In genomic region chr3:185733980-185734724, GRCh38 we compare ENCODE assay signal across 9 cellular contexts.
DNase-seq lines count a peak whose midpoint lies in the region; ATAC-seq and TF ChIP-seq lines count a peak whose summit lies in the region.
"Had no signal": no experiment of that assay in that cellular context is flagged by ENCODE, and none has a peak within 500 bp of the region (broad histone marks: within the 10 kb centered on the region; RNA-seq: fewer than 3 reads in every experiment).

No MANE protein-coding gene starts in this region.

- H3K4me3 ChIP-seq in mucosa of descending colon, result no peak overlapping the region
- H3K4me3 ChIP-seq: BLaER1 had no signal

- TF ChIP-seq CTCF in endothelial cell (IDR thresholded peaks at IDR 0.05; ENCODE audit: unreplicated experiment) (peak; percentile 56), mucosa of descending colon (IDR thresholded peaks at IDR 0.05) (peak; percentile 14)

- peaks cover 7% of the 10 kb centered on the region for H3K27me3 Mint-ChIP-seq in endothelial cell (ENCODE audit: unreplicated experiment)

- no peaks in the 10 kb centered on the region for H3K9me3 Mint-ChIP-seq in endothelial cell (ENCODE audit: unreplicated experiment)

- in situ Hi-C loops in KBM-7 (cut with MboI; ENCODE audit: low pct_unique_long_range_greater_than_20kb, low sequenced_read_pairs), result no loop called here

- intact Hi-C loops in mucosa of descending colon (cut with DNase I, micrococcal nuclease), result no loop called here

- H3K4me1 Mint-ChIP-seq in endothelial cell (ENCODE audit: unreplicated experiment), result peaks cover 63% of the 10 kb centered on the region

- peaks cover 3% of the 10 kb centered on the region for H3K36me3 Mint-ChIP-seq in endothelial cell (ENCODE audit: low read depth, unreplicated experiment)

- DNase-seq in NCI-H1436 (lab: John Stamatoyannopoulos, UW) (peak; percentile 39), NCI-H1436 treated with DMSO at 0.1 percent for 48 hours (lab: John Stamatoyannopoulos, UW) (no peak), KBM-7 (peak; percentile 79), OCI-M1 (lab: John Stamatoyannopoulos, UW) (peak; percentile 77), endothelial cell (ENCODE audit: low spot score) (peak; percentile 63), mucosa of descending colon (peak in 2 of 3 donors; percentile 57 to 83)

- H3K4me3 Mint-ChIP-seq in endothelial cell (ENCODE audit: unreplicated experiment), result no peak overlapping the region

- no peaks in the 10 kb centered on the region for H3K36me3 ChIP-seq in mucosa of descending colon (ENCODE audit: low read depth)
- H3K36me3 ChIP-seq: BLaER1 had no signal

- H3K27ac Mint-ChIP-seq in endothelial cell (ENCODE audit: unreplicated experiment), result peak overlapping the region; percentile 92

- H3K9me3 ChIP-seq in mucosa of descending colon, result no peaks in the 10 kb centered on the region
- H3K9me3 ChIP-seq: BLaER1 had no signal

- ATAC-seq in mucosa of descending colon (peak; percentile 98), HG03432 (IDR thresholded peaks at IDR 0.05; ENCODE audit: unreplicated experiment) (no peak), GM21576 (IDR thresholded peaks at IDR 0.05; ENCODE audit: unreplicated experiment) (no peak)

- H3K4me1 ChIP-seq in mucosa of descending colon (ENCODE audit: low read depth), result no peaks in the 10 kb centered on the region
